Comparison of ENCODE assay signal across 9 cellular contexts in genomic region chr10:112373912-112374338, GRCh38. TPM values are rescaled to one million over a fixed set of nuclear protein-coding genes. Genes with fewer than 3 reads are reported as not detected.
DNase-seq lines count a peak whose midpoint lies in the region; ATAC-seq and TF ChIP-seq lines count a peak whose summit lies in the region.
"Had no signal": no experiment of that assay in that cellular context is flagged by ENCODE, and none has a peak within 500 bp of the region (broad histone marks: within the 10 kb centered on the region; RNA-seq: fewer than 3 reads in every experiment).

A gene with protein sequence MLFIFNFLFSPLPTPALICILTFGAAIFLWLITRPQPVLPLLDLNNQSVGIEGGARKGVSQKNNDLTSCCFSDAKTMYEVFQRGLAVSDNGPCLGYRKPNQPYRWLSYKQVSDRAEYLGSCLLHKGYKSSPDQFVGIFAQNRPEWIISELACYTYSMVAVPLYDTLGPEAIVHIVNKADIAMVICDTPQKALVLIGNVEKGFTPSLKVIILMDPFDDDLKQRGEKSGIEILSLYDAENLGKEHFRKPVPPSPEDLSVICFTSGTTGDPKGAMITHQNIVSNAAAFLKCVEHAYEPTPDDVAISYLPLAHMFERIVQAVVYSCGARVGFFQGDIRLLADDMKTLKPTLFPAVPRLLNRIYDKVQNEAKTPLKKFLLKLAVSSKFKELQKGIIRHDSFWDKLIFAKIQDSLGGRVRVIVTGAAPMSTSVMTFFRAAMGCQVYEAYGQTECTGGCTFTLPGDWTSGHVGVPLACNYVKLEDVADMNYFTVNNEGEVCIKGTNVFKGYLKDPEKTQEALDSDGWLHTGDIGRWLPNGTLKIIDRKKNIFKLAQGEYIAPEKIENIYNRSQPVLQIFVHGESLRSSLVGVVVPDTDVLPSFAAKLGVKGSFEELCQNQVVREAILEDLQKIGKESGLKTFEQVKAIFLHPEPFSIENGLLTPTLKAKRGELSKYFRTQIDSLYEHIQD (plus strand): TSS chr10:112374116. CDS start chr10:112394947, 20,831 bp downstream.

- no peak for TF ChIP-seq CTCF in OCI-LY7 (conservative IDR thresholded peaks at IDR 0.05; ENCODE audit: low read length)
- TF ChIP-seq CTCF in endothelial cell (IDR thresholded peaks at IDR 0.05; ENCODE audit: unreplicated experiment), result no peak
- TF ChIP-seq CTCF in PC-3 (conservative IDR thresholded peaks at IDR 0.05; ENCODE audit: low read depth, low read length), result no peak

- no peaks in the 10 kb centered on the region; the same call in 1 of the 2 replicates for H3K36me3 ChIP-seq in OCI-LY7 (ENCODE audit: insufficient read depth, low read length)
- H3K36me3 ChIP-seq in PC-3 (ENCODE audit: low read depth, low read length), result no peaks in the 10 kb centered on the region

- no peaks in the 10 kb centered on the region for H3K9me3 Mint-ChIP-seq in endothelial cell (ENCODE audit: unreplicated experiment)

- H3K79me2 ChIP-seq in OCI-LY7 (ENCODE audit: insufficient read depth, low read depth, low read length) (peaks cover 16% of the 10 kb centered on the region; the same call in 1 of the 2 replicates), PC-3 (ENCODE audit: low read length) (no peaks in the 10 kb centered on the region)

- no peaks in the 10 kb centered on the region for H4K20me1 ChIP-seq in OCI-LY7 (ENCODE audit: insufficient read depth, low read length)
- H4K20me1 ChIP-seq in PC-3 (ENCODE audit: low read length), result no peaks in the 10 kb centered on the region

- ATAC-seq in sciatic nerve (no peak), PC-3 (no peak)

- H3K9me3 ChIP-seq in OCI-LY7 (ENCODE audit: low read length), result no peaks in the 10 kb centered on the region
- no peaks in the 10 kb centered on the region for H3K9me3 ChIP-seq in PC-3 (ENCODE audit: low read length)

- H3K9me2 ChIP-seq in OCI-LY7 (ENCODE audit: insufficient read depth, low read length) (no peaks in the 10 kb centered on the region), PC-3 (replicated peaks; ENCODE audit: low read length) (no peaks in the 10 kb centered on the region)

- DNase-seq in DMS53 treated with DMSO at 0.1 percent for 48 hours (lab: John Stamatoyannopoulos, UW; ENCODE audit: unreplicated experiment) (peak; percentile 51), OCI-LY7 (ENCODE audit: low spot score) (no peak), endothelial cell (ENCODE audit: low spot score) (no peak), sciatic nerve (ENCODE audit: low spot score) (no peak), PC-3 (no peak), NCI-H748 treated with DMSO at 0.1 percent for 48 hours (lab: John Stamatoyannopoulos, UW) (no peak), NCI-H748 (lab: John Stamatoyannopoulos, UW; ENCODE audit: unreplicated experiment) (no peak)
- no peak for DNase-seq in stimulated activated CD4-positive, alpha-beta T cell treated with anti-CD3 and anti-CD28 coated beads, Interleukin-12 subunit alpha, Interleukin-12 subunit beta, amount 100 ng/mL, for 4 hours
- DNase-seq: T-helper 9 cell had no signal

- H3K4me2 ChIP-seq in OCI-LY7 (ENCODE audit: low read length) (peak within 1 kb of the TSS; percentile 84), PC-3 (ENCODE audit: low read length) (no peak within 1 kb of the TSS)

- CTCF ChIA-PET in OCI-LY7 (lab: Charles Lee; ENCODE audit: unreplicated experiment), result interaction anchor here (1.4 kb wide), 1 partner anchor 8 kb away, joined by 4 read pairs; no protein-coding TSS in a partner anchor
- CTCF ChIA-PET in PC-3 (lab: Charles Lee), result no interaction called here

- no peaks in the 10 kb centered on the region for H3K27me3 ChIP-seq in PC-3 (ENCODE audit: low read length)

- H3K36me3 Mint-ChIP-seq in endothelial cell (ENCODE audit: low read depth, unreplicated experiment), result peaks cover 4% of the 10 kb centered on the region

- BruUV-seq in OCI-LY7 (replicated peaks; lab: Mats Ljungman, UMichigan), result no TSS peak
- BruUV-seq in PC-3 (replicated peaks; lab: Mats Ljungman, UMichigan), result no TSS peak

- H2AFZ ChIP-seq in OCI-LY7 (ENCODE audit: low read length), result peak within 1 kb of the TSS; percentile 91
- no peak within 1 kb of the TSS for H2AFZ ChIP-seq in PC-3 (ENCODE audit: low read length)

- H3K9ac ChIP-seq in PC-3 (ENCODE audit: low read length), result no peak within 1 kb of the TSS

- no peaks in the 10 kb centered on the region for H3F3A ChIP-seq in PC-3 (ENCODE audit: low read length, unreplicated experiment)

- H3K27me3 Mint-ChIP-seq in endothelial cell (ENCODE audit: unreplicated experiment), result peaks cover 5% of the 10 kb centered on the region

- no peak within 1 kb of the TSS for H3K4me3 Mint-ChIP-seq in endothelial cell (ENCODE audit: unreplicated experiment)

- H3K4me1 ChIP-seq in OCI-LY7 (ENCODE audit: insufficient read depth, low read length, poor library complexity, severe bottlenecking) (peaks cover 28% of the 10 kb centered on the region), PC-3 (ENCODE audit: insufficient read depth, low read length) (peaks cover 15% of the 10 kb centered on the region)

- peaks cover 12% of the 10 kb centered on the region for H3K4me1 Mint-ChIP-seq in endothelial cell (ENCODE audit: unreplicated experiment)

- POLR2A ChIA-PET in OCI-LY7 (lab: Charles Lee), result interaction anchor here (0.5 to 4.1 kb wide), 6 partner anchors 9 to 772 kb away, joined by 3 to 22 read pairs (median 8); no protein-coding TSS in a partner anchor
- POLR2A ChIA-PET in PC-3 (lab: Charles Lee; ENCODE audit: unreplicated experiment), result interaction anchor here (0.7 kb wide), 1 partner anchor 1126 kb away, joined by 6 read pairs; no protein-coding TSS in a partner anchor

- H3K27ac ChIP-seq in OCI-LY7 (ENCODE audit: low read depth, low read length, poor library complexity, severe bottlenecking) (peak within 1 kb of the TSS; percentile 51), PC-3 (ENCODE audit: low read length) (no peak within 1 kb of the TSS)

- intact Hi-C loops in OCI-LY7 (cut with micrococcal nuclease; ENCODE audit: unreplicated experiment), result no loop called here
- intact Hi-C loops in sciatic nerve (cut with DNase I), result no loop called here
- intact Hi-C loops in PC-3 (cut with micrococcal nuclease), result no loop called here

- peak within 1 kb of the TSS; percentile 4 for H3K27ac Mint-ChIP-seq in endothelial cell (ENCODE audit: unreplicated experiment)

- H3K4me3 ChIP-seq in OCI-LY7 (ENCODE audit: low read depth, low read length, poor library complexity, severe bottlenecking) (peak within 1 kb of the TSS; percentile 80), PC-3 (ENCODE audit: low read length) (no peak within 1 kb of the TSS)

RNA-seq across cellular contexts. Expression of the gene that starts here (rescaled TPM):
- 25.4 and 34.4 TPM in 2 replicates for total RNA-seq in OCI-LY7 (2014; rRNA removed; shearing (Covaris generic))
- total RNA-seq in OCI-LY7 (2022) (23.0 and 25.3 TPM in 2 replicates), endothelial cell (ENCODE audit: unreplicated experiment) (0.64 TPM), sciatic nerve (11.3 TPM), PC-3 (2014; rRNA removed) (1.4 TPM in 1 of 2 replicates, not detected in the other)
